Comparison of ENCODE assay signal across 16 cellular contexts in the genomic region with DNA sequence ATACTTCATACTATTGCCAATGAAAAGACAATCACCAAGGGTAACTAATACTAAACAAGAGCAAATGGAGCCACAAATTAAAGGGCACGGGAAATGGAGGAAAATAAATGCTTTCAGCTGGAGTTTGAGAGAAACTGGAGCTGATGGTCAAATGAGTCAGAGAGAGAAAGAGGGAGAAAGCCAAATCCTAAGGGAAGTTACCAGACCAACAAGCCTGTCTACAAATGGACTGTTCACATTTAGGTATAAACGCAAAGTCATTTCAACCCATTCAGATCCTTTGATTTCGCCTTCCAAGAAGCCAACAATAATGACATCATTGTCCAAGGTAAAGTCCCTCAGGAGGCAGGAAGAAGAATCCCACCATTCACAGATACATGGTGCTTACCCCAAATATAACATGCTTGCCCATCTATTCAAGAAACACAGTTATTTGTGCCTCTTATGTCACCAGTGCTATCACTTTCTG.
DNase-seq lines count a peak whose midpoint lies in the region; ATAC-seq and TF ChIP-seq lines count a peak whose summit lies in the region.
"Had no signal": no experiment of that assay in that cellular context is flagged by ENCODE, and none has a peak within 500 bp of the region (broad histone marks: within the 10 kb centered on the region; RNA-seq: fewer than 3 reads in every experiment).

No MANE protein-coding gene starts in this region.

- no peak for TF ChIP-seq CTCF in HEK293 (tag by site-specific recombination; IDR thresholded peaks at IDR 0.05)
- TF ChIP-seq CTCF in astrocyte of the spinal cord (IDR thresholded peaks at IDR 0.05; ENCODE audit: low read depth, low read length): no peak
- no peak for TF ChIP-seq CTCF in neural crest cell (conservative IDR thresholded peaks at IDR 0.05)

- POLR2A ChIA-PET in HEK293 (lab: Yijun Ruan, JAX): no interaction called here

- H3K27me3 Mint-ChIP-seq in activated T-cell treated with anti-CD3 and anti-CD28 coated beads, Interleukin-2, amount 50 U/mL, for 24 hours: peaks cover 3% of the 10 kb centered on the region
- H3K27me3 Mint-ChIP-seq in neural crest cell (ENCODE audit: low read depth): no peaks in the 10 kb centered on the region
- peaks cover 17% of the 10 kb centered on the region for H3K27me3 Mint-ChIP-seq in activated CD8-positive, alpha-beta memory T cell treated with anti-CD3 and anti-CD28 coated beads, Interleukin-2, amount 10 ng/mL, durations not matched to agents 7 days and 5 days

- CTCF ChIA-PET in HEK293 (lab: Yijun Ruan, JAX): interaction anchor here (0.6 kb wide), 1 partner anchor 43 kb away, joined by 3 read pairs; no protein-coding TSS in a partner anchor
- CTCF ChIA-PET in activated CD8-positive, alpha-beta memory T cell treated with anti-CD3 and anti-CD28 coated beads, Interleukin-2, amount 10 ng/mL, durations not matched to agents 7 days and 5 days (lab: Charles Lee): interaction anchor here (0.5 kb wide), 1 partner anchor 89 kb away, joined by 4 read pairs; no protein-coding TSS in a partner anchor

- in situ Hi-C loops in astrocyte of the spinal cord (cut with HindIII; ENCODE audit: low sequenced_read_pairs): no loop called here

- H3K36me3 Mint-ChIP-seq in activated T-cell treated with anti-CD3 and anti-CD28 coated beads, Interleukin-2, amount 50 U/mL, for 24 hours (ENCODE audit: low read depth): no peaks in the 10 kb centered on the region
- H3K36me3 Mint-ChIP-seq in neural crest cell (ENCODE audit: low read depth): peaks cover 2% of the 10 kb centered on the region
- H3K36me3 Mint-ChIP-seq in activated CD8-positive, alpha-beta memory T cell treated with anti-CD3 and anti-CD28 coated beads, Interleukin-2, amount 10 ng/mL, durations not matched to agents 7 days and 5 days: no peaks in the 10 kb centered on the region

- H3K4me3 Mint-ChIP-seq in activated T-cell treated with anti-CD3 and anti-CD28 coated beads, Interleukin-2, amount 50 U/mL, for 24 hours: no peak overlapping the region
- no peak overlapping the region for H3K4me3 Mint-ChIP-seq in neural crest cell
- H3K4me3 Mint-ChIP-seq in activated CD8-positive, alpha-beta memory T cell treated with anti-CD3 and anti-CD28 coated beads, Interleukin-2, amount 10 ng/mL, durations not matched to agents 7 days and 5 days: no peak overlapping the region
- H3K4me3 Mint-ChIP-seq: endodermal cell had no signal

- no peak for DNase-seq in activated T-cell treated with anti-CD3 and anti-CD28 coated beads, Interleukin-2, amount 50 U/mL, for 24 hours
- DNase-seq in activated T-cell treated with anti-CD3 and anti-CD28 coated beads for 4 hours (no peak), astrocyte of the spinal cord (ENCODE audit: low read depth, low spot score) (peak; percentile 17), neural crest cell (ENCODE audit: low read depth, low spot score) (no peak), NCI-H748 (lab: John Stamatoyannopoulos, UW; ENCODE audit: unreplicated experiment) (no peak), midbrain (lab: John Stamatoyannopoulos, UW) (no peak)
- DNase-seq in activated CD8-positive, alpha-beta memory T cell treated with anti-CD3 and anti-CD28 coated beads, Interleukin-2, amount 10 ng/mL, durations not matched to agents 7 days and 5 days: no peak
- DNase-seq: aorta, endodermal cell, kidney glomerular epithelial cell, NCI-H1417 treated with DMSO at 0.1 percent for 48 hours, NCI-H774, upper lobe of left lung had no signal

- peak overlapping the region; percentile 63 for H3K27ac Mint-ChIP-seq in activated T-cell treated with anti-CD3 and anti-CD28 coated beads, Interleukin-2, amount 50 U/mL, for 24 hours
- peak overlapping the region; percentile 10 for H3K27ac Mint-ChIP-seq in neural crest cell (ENCODE audit: unreplicated experiment)
- H3K27ac Mint-ChIP-seq in activated CD8-positive, alpha-beta memory T cell treated with anti-CD3 and anti-CD28 coated beads, Interleukin-2, amount 10 ng/mL, durations not matched to agents 7 days and 5 days: no peak overlapping the region
- H3K27ac Mint-ChIP-seq: endodermal cell had no signal

- no peak overlapping the region for H3K27ac ChIP-seq in HEK293 (ENCODE audit: extremely low read depth, low read depth, low read length)
- H3K27ac ChIP-seq: SK-N-MC, upper lobe of left lung had no signal

- no peak for ATAC-seq in activated CD8-positive, alpha-beta memory T cell treated with anti-CD3 and anti-CD28 coated beads, Interleukin-2, amount 10 ng/mL, durations not matched to agents 7 days and 5 days
- ATAC-seq: Panc1 had no signal

- no peaks in the 10 kb centered on the region for H3K36me3 ChIP-seq in HEK293 (ENCODE audit: control insufficient read depth in 2 of 2, insufficient read depth in 1 of 2, low read length in 2 of 2)
- H3K36me3 ChIP-seq: upper lobe of left lung had no signal

- no peaks in the 10 kb centered on the region for H3K4me1 ChIP-seq in HEK293 (ENCODE audit: control insufficient read depth, insufficient read depth, low read length)
- H3K4me1 ChIP-seq: upper lobe of left lung had no signal

- peaks cover 28% of the 10 kb centered on the region for H3K4me1 Mint-ChIP-seq in activated T-cell treated with anti-CD3 and anti-CD28 coated beads, Interleukin-2, amount 50 U/mL, for 24 hours (ENCODE audit: low read depth)
- peaks cover 18% of the 10 kb centered on the region for H3K4me1 Mint-ChIP-seq in neural crest cell
- H3K4me1 Mint-ChIP-seq in activated CD8-positive, alpha-beta memory T cell treated with anti-CD3 and anti-CD28 coated beads, Interleukin-2, amount 10 ng/mL, durations not matched to agents 7 days and 5 days: peaks cover 20% of the 10 kb centered on the region

- no peak overlapping the region for H3K4me3 ChIP-seq in HEK293 (ENCODE audit: low read depth, low read length)
- H3K4me3 ChIP-seq in astrocyte of the spinal cord (ENCODE audit: low read depth, low read length): no peak overlapping the region
- H3K4me3 ChIP-seq: SK-N-MC, upper lobe of left lung had no signal

- no peaks in the 10 kb centered on the region for H3K9me3 Mint-ChIP-seq in activated T-cell treated with anti-CD3 and anti-CD28 coated beads, Interleukin-2, amount 50 U/mL, for 24 hours
- peaks cover 8% of the 10 kb centered on the region for H3K9me3 Mint-ChIP-seq in neural crest cell
- H3K9me3 Mint-ChIP-seq in activated CD8-positive, alpha-beta memory T cell treated with anti-CD3 and anti-CD28 coated beads, Interleukin-2, amount 10 ng/mL, durations not matched to agents 7 days and 5 days (ENCODE audit: low read depth): no peaks in the 10 kb centered on the region
- H3K9me3 Mint-ChIP-seq: endodermal cell had no signal

- H3K9me3 ChIP-seq in HEK293 (ENCODE audit: control insufficient read depth, insufficient read depth, low read depth, low read length): no peaks in the 10 kb centered on the region
- H3K9me3 ChIP-seq: upper lobe of left lung had no signal

TF ChIP-seq in HEK293, 187 proteins besides CTCF, POLR2A, EP300 and RAD21:
- TF ChIP-seq ZNF585B (tag by site-specific recombination; IDR thresholded peaks at IDR 0.05) (no peak), KLF7 (tag by site-specific recombination; IDR thresholded peaks at IDR 0.05; ENCODE audit: borderline replicate concordance) (no peak), ATF2 (tag by site-specific recombination; IDR thresholded peaks at IDR 0.05; ENCODE audit: low read depth) (peak; percentile 80), ZNF580 (tag by site-specific recombination; IDR thresholded peaks at IDR 0.05) (no peak), ZNF24 (tag by site-specific recombination; IDR thresholded peaks at IDR 0.05) (no peak)
- TF ChIP-seq, protein P1, sequence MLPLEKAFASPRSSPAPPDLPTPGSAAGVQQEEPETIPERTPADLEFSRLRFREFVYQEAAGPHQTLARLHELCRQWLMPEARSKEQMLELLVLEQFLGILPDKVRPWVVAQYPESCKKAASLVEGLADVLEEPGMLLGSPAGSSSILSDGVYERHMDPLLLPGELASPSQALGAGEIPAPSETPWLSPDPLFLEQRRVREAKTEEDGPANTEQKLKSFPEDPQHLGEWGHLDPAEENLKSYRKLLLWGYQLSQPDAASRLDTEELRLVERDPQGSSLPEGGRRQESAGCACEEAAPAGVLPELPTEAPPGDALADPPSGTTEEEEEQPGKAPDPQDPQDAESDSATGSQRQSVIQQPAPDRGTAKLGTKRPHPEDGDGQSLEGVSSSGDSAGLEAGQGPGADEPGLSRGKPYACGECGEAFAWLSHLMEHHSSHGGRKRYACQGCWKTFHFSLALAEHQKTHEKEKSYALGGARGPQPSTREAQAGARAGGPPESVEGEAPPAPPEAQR (tag by site-specific recombination; IDR thresholded peaks at IDR 0.05): no peak
